In the genomic region with DNA sequence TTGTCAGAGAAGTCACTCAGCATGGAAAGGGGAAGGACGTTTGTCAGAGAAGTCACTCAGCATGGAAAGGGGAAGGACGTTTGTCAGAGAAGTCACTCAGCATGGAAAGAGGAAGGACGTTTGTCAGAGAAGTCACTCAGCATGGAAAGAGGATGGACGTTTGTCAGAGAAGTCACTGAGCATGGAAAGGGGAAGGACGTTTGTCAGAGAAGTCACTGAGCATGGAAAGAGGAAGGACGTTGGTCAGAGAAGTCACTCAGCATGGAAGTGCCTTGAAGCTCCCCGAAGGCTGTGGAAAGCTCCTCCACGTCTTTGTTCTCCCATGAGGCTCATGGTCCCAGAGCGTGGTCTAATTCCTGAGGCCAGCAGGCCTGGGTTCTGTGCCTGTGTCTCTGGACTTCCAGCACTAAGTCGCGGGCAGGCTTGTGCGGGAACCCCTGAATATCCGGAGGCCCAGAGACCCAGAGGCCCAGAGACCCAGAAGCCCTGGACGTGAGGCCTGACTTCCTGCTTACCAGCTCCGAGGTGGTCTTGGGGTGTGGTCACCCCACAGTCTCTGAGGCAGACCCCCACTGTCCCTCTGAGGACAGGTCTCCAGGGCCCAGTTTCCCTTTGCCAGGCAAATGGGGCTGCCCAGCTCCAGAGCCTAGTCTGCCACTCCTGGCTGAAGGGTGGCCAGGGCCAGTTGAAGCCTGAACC, we compare ENCODE assay signal across 20 cellular contexts.
"Had no signal": no experiment of that assay in that cellular context is flagged by ENCODE, and none has a peak within 500 bp of the region (broad histone marks: within the 10 kb centered on the region; RNA-seq: fewer than 3 reads in every experiment).

No MANE protein-coding gene starts in this region.

- H3K36me3 ChIP-seq: brain microvascular endothelial cell, esophagus squamous epithelium, left lung, prostate gland, tibial nerve, vagina had no signal

- H3K27ac ChIP-seq: brain microvascular endothelial cell, esophagus squamous epithelium, left lung, prostate gland, skin epidermis, tibial nerve, vagina had no signal

- H3K27ac Mint-ChIP-seq: natural killer cell had no signal

- H3K4me3 Mint-ChIP-seq: central memory CD8-positive, alpha-beta T cell; natural killer cell had no signal

- H3K4me3 ChIP-seq: esophagus squamous epithelium, left lung, mucosa of descending colon, prostate gland, skin epidermis, tibial nerve, vagina had no signal

- H3K9me3 Mint-ChIP-seq: central memory CD8-positive, alpha-beta T cell; natural killer cell had no signal

- ATAC-seq: left lung, mucosa of descending colon, natural killer cell, right cardiac atrium had no signal

- H3K9me3 ChIP-seq: esophagus squamous epithelium, mucosa of descending colon, prostate gland, tibial nerve, vagina had no signal

- H3K4me1 Mint-ChIP-seq: central memory CD8-positive, alpha-beta T cell; natural killer cell had no signal

- H3K36me3 Mint-ChIP-seq: natural killer cell had no signal

- DNase-seq: activated CD4-positive, CD25-positive, alpha-beta regulatory T cell treated with anti-CD3 and anti-CD28 coated beads, Interleukin-2, amount 50 U/mL, for 72 hours; activated naive CD4-positive, alpha-beta T cell; anterior cingulate cortex; brain microvascular endothelial cell; cortex of kidney; effector CD4-positive, alpha-beta T cell; esophagus squamous epithelium; hippocampal formation; left lung; mucosa of descending colon; natural killer cell; right cardiac atrium; stimulated activated CD4-positive, alpha-beta T cell treated with anti-CD3 and anti-CD28 coated beads, Interleukin-15, amount 100 ng/mL, for 24 hours; stimulated activated CD4-positive, alpha-beta T cell treated with anti-CD3 and anti-CD28 coated beads, Interleukin-4, amount 100 ng/mL, for 1 hour; stimulated activated naive CD4-positive, alpha-beta T cell had no signal

- H3K4me1 ChIP-seq: left lung, prostate gland, vagina had no signal
